ENCODE assay signal across 8 cellular contexts in the genomic region with DNA sequence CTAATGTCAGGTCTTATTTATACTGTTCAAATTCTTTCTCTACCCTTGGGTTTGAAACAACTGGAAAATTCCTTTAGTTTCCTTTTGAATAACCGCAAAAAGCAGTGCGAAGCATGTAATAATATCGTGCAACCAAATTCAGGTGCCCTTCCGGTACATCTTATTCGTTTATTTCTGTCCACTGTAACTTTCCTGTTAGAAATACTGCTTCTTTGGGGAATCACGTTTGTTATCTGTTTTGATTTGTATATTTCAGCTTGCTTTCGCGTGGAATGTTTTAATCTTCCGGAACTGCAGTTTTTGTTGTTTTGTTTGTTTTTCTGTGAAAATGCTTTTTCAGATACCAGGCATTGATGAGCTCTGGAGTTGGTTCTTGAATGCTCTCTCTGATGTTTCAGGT. TPM values are rescaled to one million over a fixed set of nuclear protein-coding genes. Genes with fewer than 3 reads are reported as not detected.
DNase-seq lines count a peak whose midpoint lies in the region; ATAC-seq and TF ChIP-seq lines count a peak whose summit lies in the region.

No MANE protein-coding gene starts in this region.

- POLR2A ChIA-PET in activated B cell treated with CpG ODN at 0.5 μM for 24 hours (lab: Charles Lee), result interaction anchor here (0.7 kb wide), 1 partner anchor 14 kb away, joined by 3 read pairs; no protein-coding TSS in a partner anchor

- H3K9ac ChIP-seq in iPS-15b (ENCODE audit: low read depth, low read length) (peak overlapping the region; percentile 13), subcutaneous abdominal adipose tissue (ENCODE audit: low read length in 5 of 5) (peak overlapping the region in 3 of 5 donors; percentile 83 to 92 (median 85))

- H3K9me3 ChIP-seq in iPS-15b (ENCODE audit: control insufficient read depth, insufficient read depth, low read length), result no peaks in the 10 kb centered on the region
- H3K9me3 ChIP-seq in subcutaneous abdominal adipose tissue (ENCODE audit: control insufficient read depth in 5 of 5, low read length in 5 of 5), result peaks cover 0 to 4% (median 0%) of the 10 kb centered on the region in 5 donors

- H3K27me3 Mint-ChIP-seq in activated B cell treated with CpG ODN at 0.5 μM for 24 hours, result no peaks in the 10 kb centered on the region

- DNase-seq in NCI-H524 (lab: John Stamatoyannopoulos, UW) (peak; percentile 18 to 29), NCI-H524 treated with DMSO at 0.1 percent for 48 hours (lab: John Stamatoyannopoulos, UW) (no peak), activated B cell treated with CpG ODN at 0.5 μM for 24 hours (no peak), SIG-M5 (lab: John Stamatoyannopoulos, UW) (no peak)
- no peak for DNase-seq in stimulated activated CD8-positive, alpha-beta memory T cell treated with anti-CD3 and anti-CD28 coated beads, Interleukin-4, amount 100 ng/mL, for 48 hours

- H3K27ac ChIP-seq in subcutaneous abdominal adipose tissue (ENCODE audit: low read depth, low read length), result peak overlapping the region; percentile 82

- peak overlapping the region; percentile 93 for H3K4me3 Mint-ChIP-seq in activated B cell treated with CpG ODN at 0.5 μM for 24 hours

- H3K9me3 Mint-ChIP-seq in activated B cell treated with CpG ODN at 0.5 μM for 24 hours, result no peaks in the 10 kb centered on the region

- H3K4me1 ChIP-seq in iPS-15b (ENCODE audit: control insufficient read depth, insufficient read depth, low read length) (no peaks in the 10 kb centered on the region), subcutaneous abdominal adipose tissue (ENCODE audit: control insufficient read depth in 5 of 5, insufficient read depth in 5 of 5, low read length in 5 of 5) (peaks cover 0 to 12% (median 6%) of the 10 kb centered on the region in 5 donors)

- ATAC-seq in activated B cell treated with CpG ODN at 0.5 μM for 24 hours (ENCODE audit: low read depth), result no peak
- no peak for ATAC-seq in GM18498 (IDR thresholded peaks at IDR 0.05; ENCODE audit: unreplicated experiment)

- CTCF ChIA-PET in activated B cell treated with CpG ODN at 0.5 μM for 24 hours (lab: Charles Lee), result interaction anchor here (1.6 kb wide), 1 partner anchor 22 kb away, joined by 7 read pairs; no protein-coding TSS in a partner anchor

- H3K36me3 Mint-ChIP-seq in activated B cell treated with CpG ODN at 0.5 μM for 24 hours (ENCODE audit: low read depth), result peaks cover 12% of the 10 kb centered on the region

- no peaks in the 10 kb centered on the region for H3K27me3 ChIP-seq in iPS-15b (ENCODE audit: control insufficient read depth, insufficient read depth, low read length)
- no peaks in the 10 kb centered on the region for H3K27me3 ChIP-seq in subcutaneous abdominal adipose tissue (ENCODE audit: control insufficient read depth in 5 of 5, insufficient read depth in 4 of 5, low read length in 5 of 5)

- peaks cover 41% of the 10 kb centered on the region for H3K4me1 Mint-ChIP-seq in activated B cell treated with CpG ODN at 0.5 μM for 24 hours

- intact Hi-C loops in activated B cell treated with CpG ODN at 0.5 μM for 24 hours (cut with micrococcal nuclease), result no loop called here

- TF ChIP-seq CTCF in activated B cell treated with CpG ODN at 0.5 μM for 24 hours (IDR thresholded peaks at IDR 0.05), result no peak

- H3K4me3 ChIP-seq in iPS-15b (ENCODE audit: low read depth, low read length) (peak overlapping the region; percentile 78), subcutaneous abdominal adipose tissue (ENCODE audit: low read depth in 1 of 5, low read length in 5 of 5) (peak overlapping the region; percentile 73 to 82 (median 77))

- peak overlapping the region; percentile 95 for H3K27ac Mint-ChIP-seq in activated B cell treated with CpG ODN at 0.5 μM for 24 hours

- H3K36me3 ChIP-seq in iPS-15b (ENCODE audit: control insufficient read depth, insufficient read depth, low read length) (no peaks in the 10 kb centered on the region), subcutaneous abdominal adipose tissue (ENCODE audit: control insufficient read depth in 5 of 5, insufficient read depth in 5 of 5, low read length in 5 of 5) (peaks cover 0 to 3% (median 0%) of the 10 kb centered on the region in 5 donors)

RNA-seq across cellular contexts. Expression of a gene that starts 1.2 kb away (rescaled TPM):
- total RNA-seq in activated B cell treated with CpG ODN at 0.5 μM for 24 hours, result 34.9 and 39.6 TPM in 2 replicates

Comparison
In these comparisons a context has a peak if more than half of its experiments do, and no peak if none do; other contexts are left out.
1. DNase-seq: peak in NCI-H524 (2 of 2); none in NCI-H524 treated with DMSO at 0.1 percent for 48 hours (single experiment), activated B cell treated with CpG ODN at 0.5 μM for 24 hours (single experiment), SIG-M5 (single experiment) and stimulated activated CD8-positive, alpha-beta memory T cell treated with anti-CD3 and anti-CD28 coated beads, Interleukin-4, amount 100 ng/mL, for 48 hours (single experiment).